ENCODE assay signal across 22 cellular contexts in the genomic region with DNA sequence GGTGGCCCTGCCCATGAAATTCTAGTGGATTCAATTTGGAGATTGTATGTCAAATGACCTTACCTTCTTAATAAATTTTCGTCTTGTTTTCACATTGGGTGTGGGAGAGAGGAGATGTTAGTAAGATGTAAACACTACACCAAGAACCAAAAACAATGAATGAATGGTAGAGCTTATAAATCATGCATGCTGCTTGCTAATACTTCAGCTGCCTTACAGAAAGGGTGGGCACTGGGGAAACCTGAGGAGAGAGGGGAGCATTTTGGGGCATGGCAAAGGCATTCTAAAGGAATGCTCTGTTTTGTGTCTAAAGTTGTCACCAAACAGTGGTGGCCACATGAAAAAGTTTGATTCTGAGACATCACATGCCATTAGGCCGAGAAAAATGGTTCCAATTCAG.
A peak's percentile ranks its signal among the peaks of the same experiment; 100 is the strongest.
DNase-seq lines count a peak whose midpoint lies in the region; ATAC-seq, FAIRE-seq and TF ChIP-seq lines count a peak whose summit lies in the region.
"Had no signal": no experiment of that assay in that cellular context is flagged by ENCODE, and none has a peak within 500 bp of the region (broad histone marks: within the 10 kb centered on the region; RNA-seq: fewer than 3 reads in every experiment).

No MANE protein-coding gene starts in this region.

- intact Hi-C loops in uterus (cut with DNase I; ENCODE audit: low total_unique reads), result no loop called here

- H2AFZ ChIP-seq in osteoblast (ENCODE audit: low read length), result no peak overlapping the region

- CTCF ChIA-PET in WTC11 (lab: Charles Lee), result no interaction called here

- H3K9me3 ChIP-seq in osteoblast (ENCODE audit: low read depth, low read length) (no peaks in the 10 kb centered on the region), uterus (no peaks in the 10 kb centered on the region)
- H3K9me3 ChIP-seq: A549; BLaER1 treated with 17β-estradiol and CSF1 and Interleukin-3, amounts not matched to agents 10 nM and 100 nM; Caco-2 had no signal

- no peak for TF ChIP-seq POLR2A in uterus (IDR thresholded peaks at IDR 0.05)

- H3K27ac ChIP-seq in osteoblast (ENCODE audit: low read depth, low read length) (no peak overlapping the region), uterus (no peak overlapping the region)
- H3K27ac ChIP-seq: 22Rv1; A549; BLaER1 treated with 17β-estradiol and CSF1 and Interleukin-3, amounts not matched to agents 10 nM and 100 nM; C4-2B had no signal

- peaks cover 3% of the 10 kb centered on the region for H3K4me1 ChIP-seq in osteoblast (ENCODE audit: insufficient read depth, low read length)
- no peaks in the 10 kb centered on the region for H3K4me1 ChIP-seq in uterus
- H3K4me1 ChIP-seq: A549; BLaER1 treated with 17β-estradiol and CSF1 and Interleukin-3, amounts not matched to agents 10 nM and 100 nM; Caco-2 had no signal

- no peaks in the 10 kb centered on the region for H3K27me3 Mint-ChIP-seq in WTC11 (ENCODE audit: low read depth)

- no peaks in the 10 kb centered on the region for H3K79me2 ChIP-seq in osteoblast (ENCODE audit: insufficient read depth, low read length)

- DNase-seq in HTR-8/SVneo (ENCODE audit: insufficient read length, low spot score), result no peak
- DNase-seq in WTC11 (ENCODE audit: low spot score), result no peak
- DNase-seq in osteoblast (ENCODE audit: insufficient read length, low spot score, missing footprints), result peak; percentile 49
- no peak for DNase-seq in HuH-7 (ENCODE audit: low spot score)
- DNase-seq in NCI-H748 (lab: John Stamatoyannopoulos, UW; ENCODE audit: unreplicated experiment), result no peak
- DNase-seq in uterus, result no peak
- DNase-seq: AML-193; Caco-2; Calu3; CD4-positive, alpha-beta T cell; CD8-positive, alpha-beta T cell; DMS79 treated with DMSO at 0.1 percent for 48 hours; GF-D8 had no signal

- no peaks in the 10 kb centered on the region for H3K36me3 Mint-ChIP-seq in WTC11
- H3K36me3 Mint-ChIP-seq: CD8-positive, alpha-beta T cell had no signal

- no peak overlapping the region for H3K4me3 ChIP-seq in osteoblast (ENCODE audit: insufficient read depth, low read length)
- no peak overlapping the region for H3K4me3 ChIP-seq in uterus
- H3K4me3 ChIP-seq: A549; BLaER1 treated with 17β-estradiol and CSF1 and Interleukin-3, amounts not matched to agents 10 nM and 100 nM had no signal

- ATAC-seq in WTC11, result no peak
- ATAC-seq: A549; CD8-positive, alpha-beta T cell had no signal

- FAIRE-seq in HTR-8/SVneo (lab: Jason Lieb, UNC), result peak; percentile 90
- FAIRE-seq: A549, D721Med, G401.6, GM12891, GM19239 had no signal

- no peaks in the 10 kb centered on the region for H4K20me1 ChIP-seq in osteoblast (ENCODE audit: insufficient read depth, low read length)
- H4K20me1 ChIP-seq: BLaER1 treated with 17β-estradiol and CSF1 and Interleukin-3, amounts not matched to agents 10 nM and 100 nM had no signal

- H3K27ac Mint-ChIP-seq in WTC11, result peak overlapping the region; percentile 19; the same call in 1 of the 2 replicates
- H3K27ac Mint-ChIP-seq: B cell; CD4-positive, alpha-beta T cell; CD8-positive, alpha-beta T cell had no signal

- no peak overlapping the region for H3K4me3 Mint-ChIP-seq in WTC11
- H3K4me3 Mint-ChIP-seq: B cell; CD4-positive, alpha-beta T cell; CD8-positive, alpha-beta T cell had no signal

- TF ChIP-seq CTCF in WTC11 (IDR thresholded peaks at IDR 0.05) (no peak), osteoblast (IDR thresholded peaks at IDR 0.05; ENCODE audit: extremely low read depth, low read depth, low read length) (no peak), uterus (IDR thresholded peaks at IDR 0.05) (no peak)

- POLR2A ChIA-PET in WTC11 (lab: Charles Lee), result interaction anchor here (0.6 kb wide), 1 partner anchor 88 kb away, joined by 3 read pairs; no protein-coding TSS in a partner anchor

- H3K36me3 ChIP-seq in osteoblast (ENCODE audit: insufficient read depth, low read length), result no peaks in the 10 kb centered on the region
- H3K36me3 ChIP-seq in uterus, result no peaks in the 10 kb centered on the region
- H3K36me3 ChIP-seq: BLaER1 treated with 17β-estradiol and CSF1 and Interleukin-3, amounts not matched to agents 10 nM and 100 nM had no signal

- H3K4me2 ChIP-seq in osteoblast (ENCODE audit: insufficient read depth, low read length), result no peak overlapping the region
- H3K4me2 ChIP-seq: A549; BLaER1 treated with 17β-estradiol and CSF1 and Interleukin-3, amounts not matched to agents 10 nM and 100 nM had no signal

- no peaks in the 10 kb centered on the region for H3K4me1 Mint-ChIP-seq in WTC11
- H3K4me1 Mint-ChIP-seq: B cell had no signal

- H3K9me3 Mint-ChIP-seq in WTC11, result no peaks in the 10 kb centered on the region
- H3K9me3 Mint-ChIP-seq: CD4-positive, alpha-beta T cell; CD8-positive, alpha-beta T cell had no signal

- H3K27me3 ChIP-seq in osteoblast (ENCODE audit: insufficient read depth, low read length), result peaks cover 7% of the 10 kb centered on the region
- no peaks in the 10 kb centered on the region for H3K27me3 ChIP-seq in uterus
- H3K27me3 ChIP-seq: BLaER1 treated with 17β-estradiol and CSF1 and Interleukin-3, amounts not matched to agents 10 nM and 100 nM had no signal

TF ChIP-seq in WTC11, 78 proteins besides CTCF, POLR2A, EP300 and RAD21 (continues in another document):
- TF ChIP-seq FOXK1 (CRISPR knock-in tag; IDR thresholded peaks at IDR 0.05), result no peak
- TF ChIP-seq, protein P1, sequence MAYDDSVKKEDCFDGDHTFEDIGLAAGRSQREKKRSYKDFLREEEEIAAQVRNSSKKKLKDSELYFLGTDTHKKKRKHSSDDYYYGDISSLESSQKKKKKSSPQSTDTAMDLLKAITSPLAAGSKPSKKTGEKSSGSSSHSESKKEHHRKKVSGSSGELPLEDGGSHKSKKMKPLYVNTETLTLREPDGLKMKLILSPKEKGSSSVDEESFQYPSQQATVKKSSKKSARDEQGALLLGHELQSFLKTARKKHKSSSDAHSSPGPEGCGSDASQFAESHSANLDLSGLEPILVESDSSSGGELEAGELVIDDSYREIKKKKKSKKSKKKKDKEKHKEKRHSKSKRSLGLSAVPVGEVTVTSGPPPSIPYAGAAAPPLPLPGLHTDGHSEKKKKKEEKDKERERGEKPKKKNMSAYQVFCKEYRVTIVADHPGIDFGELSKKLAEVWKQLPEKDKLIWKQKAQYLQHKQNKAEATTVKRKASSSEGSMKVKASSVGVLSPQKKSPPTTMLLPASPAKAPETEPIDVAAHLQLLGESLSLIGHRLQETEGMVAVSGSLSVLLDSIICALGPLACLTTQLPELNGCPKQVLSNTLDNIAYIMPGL (CRISPR knock-in tag; IDR thresholded peaks at IDR 0.05), result no peak
- TF ChIP-seq SP1 (CRISPR knock-in tag; conservative IDR thresholded peaks at IDR 0.05), result no peak
- TF ChIP-seq, protein P2, sequence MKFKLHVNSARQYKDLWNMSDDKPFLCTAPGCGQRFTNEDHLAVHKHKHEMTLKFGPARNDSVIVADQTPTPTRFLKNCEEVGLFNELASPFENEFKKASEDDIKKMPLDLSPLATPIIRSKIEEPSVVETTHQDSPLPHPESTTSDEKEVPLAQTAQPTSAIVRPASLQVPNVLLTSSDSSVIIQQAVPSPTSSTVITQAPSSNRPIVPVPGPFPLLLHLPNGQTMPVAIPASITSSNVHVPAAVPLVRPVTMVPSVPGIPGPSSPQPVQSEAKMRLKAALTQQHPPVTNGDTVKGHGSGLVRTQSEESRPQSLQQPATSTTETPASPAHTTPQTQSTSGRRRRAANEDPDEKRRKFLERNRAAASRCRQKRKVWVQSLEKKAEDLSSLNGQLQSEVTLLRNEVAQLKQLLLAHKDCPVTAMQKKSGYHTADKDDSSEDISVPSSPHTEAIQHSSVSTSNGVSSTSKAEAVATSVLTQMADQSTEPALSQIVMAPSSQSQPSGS (CRISPR knock-in tag; IDR thresholded peaks at IDR 0.05; ENCODE audit: borderline replicate concordance, low read depth), result no peak
- TF ChIP-seq, protein P3, sequence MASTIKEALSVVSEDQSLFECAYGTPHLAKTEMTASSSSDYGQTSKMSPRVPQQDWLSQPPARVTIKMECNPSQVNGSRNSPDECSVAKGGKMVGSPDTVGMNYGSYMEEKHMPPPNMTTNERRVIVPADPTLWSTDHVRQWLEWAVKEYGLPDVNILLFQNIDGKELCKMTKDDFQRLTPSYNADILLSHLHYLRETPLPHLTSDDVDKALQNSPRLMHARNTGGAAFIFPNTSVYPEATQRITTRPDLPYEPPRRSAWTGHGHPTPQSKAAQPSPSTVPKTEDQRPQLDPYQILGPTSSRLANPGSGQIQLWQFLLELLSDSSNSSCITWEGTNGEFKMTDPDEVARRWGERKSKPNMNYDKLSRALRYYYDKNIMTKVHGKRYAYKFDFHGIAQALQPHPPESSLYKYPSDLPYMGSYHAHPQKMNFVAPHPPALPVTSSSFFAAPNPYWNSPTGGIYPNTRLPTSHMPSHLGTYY (CRISPR knock-in tag; IDR thresholded peaks at IDR 0.05), result no peak
- no peak for TF ChIP-seq SMAD3 (CRISPR knock-in tag; IDR thresholded peaks at IDR 0.05; ENCODE audit: borderline replicate concordance)
- no peak for TF ChIP-seq ZNF317 (CRISPR knock-in tag; IDR thresholded peaks at IDR 0.05; ENCODE audit: borderline replicate concordance, low read depth)
- no peak for TF ChIP-seq ZNF219 (CRISPR knock-in tag; IDR thresholded peaks at IDR 0.05; ENCODE audit: borderline replicate concordance)
- TF ChIP-seq IRF2 (CRISPR knock-in tag; IDR thresholded peaks at IDR 0.05; ENCODE audit: borderline replicate concordance, low read depth), result no peak
- no peak for TF ChIP-seq ZNF232 (CRISPR knock-in tag; IDR thresholded peaks at IDR 0.05)
- no peak for TF ChIP-seq ZBTB21 (CRISPR knock-in tag; IDR thresholded peaks at IDR 0.05; ENCODE audit: borderline replicate concordance)
- no peak for TF ChIP-seq EMX1 (CRISPR knock-in tag; IDR thresholded peaks at IDR 0.05)
- TF ChIP-seq, protein P4, sequence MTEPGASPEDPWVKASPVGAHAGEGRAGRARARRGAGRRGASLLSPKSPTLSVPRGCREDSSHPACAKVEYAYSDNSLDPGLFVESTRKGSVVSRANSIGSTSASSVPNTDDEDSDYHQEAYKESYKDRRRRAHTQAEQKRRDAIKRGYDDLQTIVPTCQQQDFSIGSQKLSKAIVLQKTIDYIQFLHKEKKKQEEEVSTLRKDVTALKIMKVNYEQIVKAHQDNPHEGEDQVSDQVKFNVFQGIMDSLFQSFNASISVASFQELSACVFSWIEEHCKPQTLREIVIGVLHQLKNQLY (CRISPR knock-in tag; IDR thresholded peaks at IDR 0.05), result no peak
- no peak for TF ChIP-seq MXD4 (CRISPR knock-in tag; IDR thresholded peaks at IDR 0.05; ENCODE audit: borderline replicate concordance)
- TF ChIP-seq, protein P5, sequence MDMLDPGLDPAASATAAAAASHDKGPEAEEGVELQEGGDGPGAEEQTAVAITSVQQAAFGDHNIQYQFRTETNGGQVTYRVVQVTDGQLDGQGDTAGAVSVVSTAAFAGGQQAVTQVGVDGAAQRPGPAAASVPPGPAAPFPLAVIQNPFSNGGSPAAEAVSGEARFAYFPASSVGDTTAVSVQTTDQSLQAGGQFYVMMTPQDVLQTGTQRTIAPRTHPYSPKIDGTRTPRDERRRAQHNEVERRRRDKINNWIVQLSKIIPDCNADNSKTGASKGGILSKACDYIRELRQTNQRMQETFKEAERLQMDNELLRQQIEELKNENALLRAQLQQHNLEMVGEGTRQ (CRISPR knock-in tag; IDR thresholded peaks at IDR 0.05), result no peak
